In the genomic region with DNA sequence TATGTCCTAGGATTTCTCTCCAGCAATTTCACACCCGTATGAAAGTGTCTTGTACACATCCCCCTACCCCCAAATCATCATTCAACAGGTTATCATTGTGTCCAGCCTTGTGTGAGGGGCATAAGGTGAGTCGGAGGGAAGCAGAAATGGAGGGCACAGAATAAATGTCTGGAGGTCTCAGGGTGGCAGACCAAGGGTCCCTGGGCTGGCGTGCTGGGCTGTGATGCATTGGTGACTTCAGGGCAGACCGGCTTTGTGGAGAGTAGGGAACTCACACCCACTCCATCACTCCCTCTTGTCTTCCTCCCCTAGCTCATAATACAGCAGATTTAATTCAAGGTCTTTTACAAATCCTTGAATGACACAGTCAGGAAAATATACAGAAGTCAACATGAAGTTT, we compare ENCODE assay signal across 24 cellular contexts.
DNase-seq lines count a peak whose midpoint lies in the region; ATAC-seq, FAIRE-seq and TF ChIP-seq lines count a peak whose summit lies in the region.
"Had no signal": no experiment of that assay in that cellular context is flagged by ENCODE, and none has a peak within 500 bp of the region (broad histone marks: within the 10 kb centered on the region; RNA-seq: fewer than 3 reads in every experiment).

No MANE protein-coding gene starts in this region.

- FAIRE-seq in HTR-8/SVneo (lab: Jason Lieb, UNC), result peak; percentile 95
- FAIRE-seq: A549, GM12891, GM18507, H54 had no signal

- DNase-seq in cardiac septum (ENCODE audit: low spot score) (peak; percentile 3), left ventricle myocardium inferior (no peak), HTR-8/SVneo (ENCODE audit: insufficient read length, low spot score) (no peak), RWPE2 (ENCODE audit: low spot score) (peak; percentile 60), tibial artery (peak; percentile 1 to 5), BE2C (no peak)
- no peak for DNase-seq in activated CD4-positive, alpha-beta T cell treated with anti-CD3 and anti-CD28 coated beads for 1 hour
- DNase-seq: 8988T; ACHN; AML-193; C1 segment of cervical spinal cord; Calu3; CD4-positive, alpha-beta memory T cell; COR-L47; DMS53; DMS79 treated with DMSO at 0.1 percent for 48 hours; GF-D8; GOT3 had no signal

- H3K27me3 ChIP-seq in left ventricle myocardium inferior (ENCODE audit: low read depth) (peaks cover 8% of the 10 kb centered on the region), RWPE2 (ENCODE audit: insufficient read depth, poor library complexity, severe bottlenecking) (no peaks in the 10 kb centered on the region), tibial artery (no peaks in the 10 kb centered on the region), BE2C (no peaks in the 10 kb centered on the region)

- H3K4me1 ChIP-seq in left ventricle myocardium inferior (no peaks in the 10 kb centered on the region), RWPE2 (ENCODE audit: insufficient read depth, poor library complexity, severe bottlenecking) (peaks cover 20% of the 10 kb centered on the region), tibial artery (peaks cover 0 to 6% (median 0%) of the 10 kb centered on the region in 4 donors), BE2C (no peaks in the 10 kb centered on the region)
- H3K4me1 ChIP-seq: HAP-1 had no signal

- no peaks in the 10 kb centered on the region for H3K36me3 ChIP-seq in left ventricle myocardium inferior
- H3K36me3 ChIP-seq in RWPE2 (ENCODE audit: low read depth), result no peaks in the 10 kb centered on the region
- H3K36me3 ChIP-seq in tibial artery, result no peaks in the 10 kb centered on the region
- no peaks in the 10 kb centered on the region for H3K36me3 ChIP-seq in BE2C
- H3K36me3 ChIP-seq: HAP-1 had no signal

- TF ChIP-seq CTCF in left ventricle myocardium inferior (IDR thresholded peaks at IDR 0.05; ENCODE audit: borderline replicate concordance) (no peak), RWPE2 (IDR thresholded peaks at IDR 0.05; ENCODE audit: poor library complexity, severe bottlenecking) (no peak), tibial artery (IDR thresholded peaks at IDR 0.05) (no peak), BE2C (IDR thresholded peaks at IDR 0.05; ENCODE audit: low read depth, low read length) (no peak)

- H3K27ac ChIP-seq in left ventricle myocardium inferior (replicated peaks) (no peak overlapping the region), RWPE2 (ENCODE audit: poor library complexity, severe bottlenecking) (no peak overlapping the region), tibial artery (no peak overlapping the region)

- no peak for ATAC-seq in RWPE2 (ENCODE audit: low read depth)
- ATAC-seq in HG03342 (IDR thresholded peaks at IDR 0.05; ENCODE audit: unreplicated experiment), result no peak
- ATAC-seq: A549 had no signal

- intact Hi-C loops in cardiac septum (cut with DNase I), result no loop called here
- intact Hi-C loops in left ventricle myocardium inferior (cut with micrococcal nuclease), result no loop called here
- intact Hi-C loops in tibial artery (cut with DNase I; ENCODE audit: low total_unique reads), result no loop called here

- H3K4me3 ChIP-seq in left ventricle myocardium inferior, result no peak overlapping the region
- H3K4me3 ChIP-seq in RWPE2 (ENCODE audit: severe bottlenecking), result no peak overlapping the region
- no peak overlapping the region for H3K4me3 ChIP-seq in tibial artery
- H3K4me3 ChIP-seq in BE2C (ENCODE audit: low read depth, low read length), result no peak overlapping the region
- H3K4me3 ChIP-seq: A549, HAP-1 had no signal

- H3K9me3 ChIP-seq in left ventricle myocardium inferior (replicated peaks), result no peaks in the 10 kb centered on the region
- no peaks in the 10 kb centered on the region for H3K9me3 ChIP-seq in RWPE2 (ENCODE audit: severe bottlenecking)
- no peaks in the 10 kb centered on the region for H3K9me3 ChIP-seq in tibial artery
- H3K9me3 ChIP-seq in BE2C, result no peaks in the 10 kb centered on the region
- H3K9me3 ChIP-seq: A549, HAP-1 had no signal

Comparison
In these comparisons a context has a peak if more than half of its experiments do, and no peak if none do; other contexts are left out.
1. DNase-seq: peak in cardiac septum (single experiment), RWPE2 (single experiment) and tibial artery (2 of 2); none in left ventricle myocardium inferior (single experiment), HTR-8/SVneo (single experiment), activated CD4-positive, alpha-beta T cell treated with anti-CD3 and anti-CD28 coated beads for 1 hour (single experiment) and BE2C (single experiment).